ENCODE assay signal across 22 cellular contexts in genomic region chr6:131756039-131756438, GRCh38. TPM values are rescaled to one million over a fixed set of nuclear protein-coding genes. Genes with fewer than 3 reads are reported as not detected.
DNase-seq lines count a peak whose midpoint lies in the region; ATAC-seq and TF ChIP-seq lines count a peak whose summit lies in the region.
"Had no signal": no experiment of that assay in that cellular context is flagged by ENCODE, and none has a peak within 500 bp of the region (broad histone marks: within the 10 kb centered on the region; RNA-seq: fewer than 3 reads in every experiment).

No MANE protein-coding gene starts in this region.

- in situ Hi-C loops in GM23248 (cut with MboI): no loop called here

- H3K4me2 ChIP-seq in GM23248 (ENCODE audit: unreplicated experiment): peak overlapping the region; percentile 50
- H3K4me2 ChIP-seq: GM23338 had no signal

- H3F3A ChIP-seq in GM23248 (ENCODE audit: insufficient read depth): peaks cover 41% of the 10 kb centered on the region

- H3K27ac ChIP-seq in ACC112 (ENCODE audit: low read depth, low read length) (peak overlapping the region; percentile 32), GM23248 (peak overlapping the region; percentile 80), VCaP (peak overlapping the region; percentile 65)
- H3K27ac ChIP-seq: RWPE1, SJCRH30 had no signal

- H3K4me3 ChIP-seq in ACC112 (ENCODE audit: low read depth, low read length) (no peak overlapping the region), GM23248 (no peak overlapping the region)
- H3K4me3 ChIP-seq: GM23338, SJCRH30 had no signal

- H2AFZ ChIP-seq in ACC112 (ENCODE audit: low read length, unreplicated experiment): peak overlapping the region; percentile 22
- H2AFZ ChIP-seq in GM23248: no peak overlapping the region; the same call in 1 of the 2 replicates

- peak; percentile 77 for DNase-seq in GM23248
- peak; percentile 41 for DNase-seq in iris pigment epithelial cell (ENCODE audit: low read depth)
- DNase-seq in NOMO-1 treated with DMSO at 0.1 percent for 48 hours (lab: John Stamatoyannopoulos, UW; ENCODE audit: unreplicated experiment): no peak
- no peak for DNase-seq in NCI-H1694 (lab: John Stamatoyannopoulos, UW)
- no peak for DNase-seq in Ammon's horn (ENCODE audit: low spot score)
- DNase-seq: AML-193; Caco-2; CD4-positive, CD25-positive, alpha-beta regulatory T cell; DMS53; MM.1S; NCI-H1092 treated with DMSO at 0.1 percent for 48 hours; NCI-H187; NCI-H526 treated with DMSO at 0.1 percent for 48 hours; SJCRH30 had no signal

- WGBS in GM23248 (ENCODE audit: low coverage in 1 of 2, low lambda C conversion rate in 2 of 2, missing lambda C conversion rate in 2 of 2), 2 experiments: 42 to 46% methylated on average over 2 of the region's 2 CpGs

- no peaks in the 10 kb centered on the region for H3K9me2 ChIP-seq in GM23248 (ENCODE audit: insufficient read depth)

- no peaks in the 10 kb centered on the region for H3K36me3 ChIP-seq in ACC112 (ENCODE audit: insufficient read depth, low read length)
- H3K36me3 ChIP-seq in GM23248 (ENCODE audit: low read depth): no peaks in the 10 kb centered on the region
- H3K36me3 ChIP-seq: SJCRH30 had no signal

- H3K4me1 ChIP-seq in ACC112 (ENCODE audit: control insufficient read depth, insufficient read depth, low read length, unreplicated experiment): peaks cover 14% of the 10 kb centered on the region
- H3K4me1 ChIP-seq in GM23248 (ENCODE audit: insufficient read depth): peaks cover 58% of the 10 kb centered on the region
- H3K4me1 ChIP-seq: Caco-2, SJCRH30 had no signal

- ATAC-seq in HG03521 (IDR thresholded peaks at IDR 0.05; ENCODE audit: unreplicated experiment): no peak
- ATAC-seq: GM23338, HCT116 had no signal

- peak overlapping the region; percentile 31; the same call in 1 of the 2 replicates for H3K9ac ChIP-seq in GM23248

- H3K27me3 ChIP-seq in ACC112 (ENCODE audit: insufficient read depth, low read length): no peaks in the 10 kb centered on the region
- no peaks in the 10 kb centered on the region for H3K27me3 ChIP-seq in GM23248 (replicated peaks; ENCODE audit: insufficient read depth)
- H3K27me3 ChIP-seq: SJCRH30 had no signal

- no peaks in the 10 kb centered on the region for H3K79me2 ChIP-seq in ACC112 (ENCODE audit: control insufficient read depth, insufficient read depth, low read length, unreplicated experiment)
- H3K79me2 ChIP-seq in GM23248 (ENCODE audit: insufficient read depth): no peaks in the 10 kb centered on the region

- no peaks in the 10 kb centered on the region for H3K9me3 ChIP-seq in GM23248 (ENCODE audit: low read depth)
- H3K9me3 ChIP-seq: Caco-2, SJCRH30 had no signal

- H4K20me1 ChIP-seq in GM23248 (ENCODE audit: insufficient read depth): no peaks in the 10 kb centered on the region

- no peak for TF ChIP-seq CTCF in VCaP (conservative IDR thresholded peaks at IDR 0.05)

RNA-seq across cellular contexts. Expression of gene CTAGE9, which starts 45.2 kb away (rescaled TPM):
- not detected in 2 replicates for total RNA-seq in GM23248 (2014; rRNA removed; shearing (Covaris generic))
- polyA plus RNA-seq in GM23248 (2016; fragmentation: Nextera tagmentation; extraction: Ambion mirVana): not detected in 2 replicates
- total RNA-seq: A673; Caco-2; CD4-positive, CD25-positive, alpha-beta regulatory T cell; OCI-LY7; SJCRH30 had no signal
- polyA plus RNA-seq: CD4-positive, CD25-positive, alpha-beta regulatory T cell had no signal

RNA-seq across cellular contexts. Expression of gene ENPP1, which starts 51.8 kb away (rescaled TPM):
- 53.7 and 60.4 TPM in 2 replicates for total RNA-seq in GM23248 (2014; rRNA removed; shearing (Covaris generic))
- 34.2 and 36.3 TPM in 2 replicates for polyA plus RNA-seq in GM23248 (2016; fragmentation: Nextera tagmentation; extraction: Ambion mirVana)
- total RNA-seq: CD4-positive, CD25-positive, alpha-beta regulatory T cell had no signal

RNA-seq across cellular contexts. Expression of gene OR2A4, which starts 54.8 kb away (rescaled TPM):
- not detected in 2 replicates for total RNA-seq in GM23248 (2014; rRNA removed; shearing (Covaris generic))
- not detected in 2 replicates for polyA plus RNA-seq in GM23248 (2016; fragmentation: Nextera tagmentation; extraction: Ambion mirVana)
- total RNA-seq: A673; Caco-2; CD4-positive, CD25-positive, alpha-beta regulatory T cell; GM23338; OCI-LY7; SJCRH30 had no signal
- polyA plus RNA-seq: CD4-positive, CD25-positive, alpha-beta regulatory T cell; GM23338 had no signal

Comparison
In these comparisons a context has a peak if more than half of its experiments do, and no peak if none do; other contexts are left out.
1. DNase-seq: peak in GM23248 (single experiment) and iris pigment epithelial cell (single experiment); none in NOMO-1 treated with DMSO at 0.1 percent for 48 hours (single experiment), NCI-H1694 (single experiment) and Ammon's horn (single experiment).
2. Peak in every context shown above with its lines, with median percentiles within 50 percentile points of each other: H3K27ac ChIP-seq.